In the genomic region with DNA sequence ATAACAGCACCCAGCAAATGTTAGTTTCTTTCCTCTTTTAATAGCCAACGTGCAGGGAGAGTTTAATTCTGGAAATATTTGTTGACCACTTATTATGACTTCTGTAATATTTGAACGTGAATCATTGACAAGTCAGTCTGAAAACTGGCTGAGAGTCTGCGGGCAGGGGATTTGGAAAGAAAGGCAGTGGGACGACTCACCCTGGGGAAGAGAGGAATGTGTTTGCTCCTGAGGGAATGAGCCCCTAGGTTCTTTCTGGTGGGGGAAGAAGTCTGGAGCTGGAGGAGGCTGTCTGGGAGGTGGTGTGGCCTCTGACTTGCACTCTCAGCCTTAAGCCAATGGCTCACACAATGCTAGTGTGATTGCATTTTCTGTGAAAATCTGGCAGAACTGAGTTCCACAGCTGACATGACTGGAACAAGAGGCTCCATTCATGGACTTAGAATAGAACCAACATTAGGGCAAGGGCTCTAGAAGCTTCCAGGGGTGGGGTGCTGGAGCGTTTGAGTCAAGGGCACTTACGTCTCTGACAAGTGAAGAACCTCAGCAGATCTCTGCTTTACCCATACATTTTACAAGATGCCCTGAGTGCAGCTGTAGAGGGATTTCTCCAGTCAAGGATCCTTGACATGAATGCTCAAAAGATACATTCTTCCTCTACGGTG, we compare ENCODE assay signal across 8 cellular contexts.
DNase-seq lines count a peak whose midpoint lies in the region; ATAC-seq, FAIRE-seq and TF ChIP-seq lines count a peak whose summit lies in the region.
"Not testable (repeated sequence)": the region's sequence is repeated elsewhere in the genome, so short reads cannot be mapped to it uniquely, and the experiment has no call there.

No MANE protein-coding gene starts in this region.

- not testable (repeated sequence) for H3K4me3 ChIP-seq in RWPE2 (ENCODE audit: severe bottlenecking); kidney epithelial cell (ENCODE audit: low read depth, low read length)

- peak; percentile 71 for DNase-seq in ACHN
- peak; percentile 93 for DNase-seq in EL
- DNase-seq in HTR-8/SVneo (ENCODE audit: insufficient read length, low spot score), result peak; percentile 8
- not testable (repeated sequence) for DNase-seq in RWPE2 (ENCODE audit: low spot score)
- DNase-seq in MCF 10A (ENCODE audit: unreplicated experiment), result peak; percentile 28
- DNase-seq in fibroblast of peridontal ligament (ENCODE audit: extremely low read depth), result peak; percentile 63
- DNase-seq in kidney epithelial cell (ENCODE audit: low read depth), result peak; percentile 29
- DNase-seq in renal cortical epithelial cell (ENCODE audit: low read depth), result peak; percentile 38

- CTCF ChIA-PET in MCF 10A (lab: Yijun Ruan, JAX), result not testable (repeated sequence)

- FAIRE-seq in HTR-8/SVneo (lab: Jason Lieb, UNC), result peak; percentile 86

- H3K36me3 ChIP-seq in RWPE2 (ENCODE audit: low read depth); kidney epithelial cell (ENCODE audit: control insufficient read depth, insufficient read depth, low read length): not testable (repeated sequence)

- H3K27ac ChIP-seq in RWPE2 (ENCODE audit: poor library complexity, severe bottlenecking), result not testable (repeated sequence)

- intact Hi-C loops in MCF 10A (cut with micrococcal nuclease), result not testable (repeated sequence)

- H3K36me3 Mint-ChIP-seq in MCF 10A (ENCODE audit: insufficient read depth, unreplicated experiment), result not testable (repeated sequence)

- in situ Hi-C loops in ACHN (cut with HindIII; ENCODE audit: low pct_ligation_motif_present, low pct_unique_long_range_greater_than_20kb, low sequenced_read_pairs), result not testable (repeated sequence)

- peak; percentile 57 for ATAC-seq in RWPE2 (ENCODE audit: low read depth)

- H3K4me1 Mint-ChIP-seq in MCF 10A (ENCODE audit: insufficient read depth, unreplicated experiment), result not testable (repeated sequence)

- H3K27me3 ChIP-seq in RWPE2 (ENCODE audit: insufficient read depth, poor library complexity, severe bottlenecking); kidney epithelial cell (ENCODE audit: control insufficient read depth, insufficient read depth, low read length): not testable (repeated sequence)

- not testable (repeated sequence) for H3K9me3 Mint-ChIP-seq in MCF 10A (ENCODE audit: unreplicated experiment)

- H3K4me3 Mint-ChIP-seq in MCF 10A (ENCODE audit: unreplicated experiment), result not testable (repeated sequence)

- H3K9me3 ChIP-seq in RWPE2 (ENCODE audit: severe bottlenecking), result not testable (repeated sequence)

- H3K27me3 Mint-ChIP-seq in MCF 10A (ENCODE audit: insufficient read depth, unreplicated experiment), result not testable (repeated sequence)

- H3K4me1 ChIP-seq in RWPE2 (ENCODE audit: insufficient read depth, poor library complexity, severe bottlenecking), result not testable (repeated sequence)

- POLR2A ChIA-PET in MCF 10A (lab: Yijun Ruan, JAX), result not testable (repeated sequence)

- not testable (repeated sequence) for BruUV-seq in MCF 10A (replicated peaks; lab: Mats Ljungman, UMichigan)

- TF ChIP-seq CTCF in RWPE2 (IDR thresholded peaks at IDR 0.05; ENCODE audit: poor library complexity, severe bottlenecking); MCF 10A (IDR thresholded peaks at IDR 0.05; ENCODE audit: unreplicated experiment); kidney epithelial cell (IDR thresholded peaks at IDR 0.05; ENCODE audit: insufficient read depth, low read length, poor library complexity, severe bottlenecking): not testable (repeated sequence)

- H3K27ac Mint-ChIP-seq in MCF 10A (ENCODE audit: low read depth, unreplicated experiment), result peak overlapping the region; percentile 61
